ENCODE assay signal across 12 cellular contexts in genomic region chr2:172927381-172928357, GRCh38.
DNase-seq lines count a peak whose midpoint lies in the region; ATAC-seq, FAIRE-seq and TF ChIP-seq lines count a peak whose summit lies in the region.
"Had no signal": no experiment of that assay in that cellular context is flagged by ENCODE, and none has a peak within 500 bp of the region (broad histone marks: within the 10 kb centered on the region; RNA-seq: fewer than 3 reads in every experiment).

No MANE protein-coding gene starts in this region.

- CTCF ChIA-PET in MCF 10A (lab: Yijun Ruan, JAX) (interaction anchor here (0.8 to 6.8 kb wide), 6 partner anchors 12 to 472 kb away, joined by 3 to 141 read pairs (median 6); no protein-coding TSS in a partner anchor), mammary epithelial cell (lab: Charles Lee; ENCODE audit: low non-redundant PET) (no interaction called here)

- peaks cover 35% of the 10 kb centered on the region for H3K4me1 Mint-ChIP-seq in MCF 10A (ENCODE audit: insufficient read depth, unreplicated experiment)

- H2AFZ ChIP-seq in mammary epithelial cell (ENCODE audit: low read depth, low read length): no peak overlapping the region

- dilution Hi-C loops in mammary epithelial cell (cut with HindIII; ENCODE audit: low sequenced_read_pairs): no loop called here

- H3K36me3 ChIP-seq in mammary epithelial cell (ENCODE audit: insufficient read depth, low read length) (no peaks in the 10 kb centered on the region), aorta (ENCODE audit: control insufficient read depth in 1 of 2, insufficient read depth in 2 of 2, low read length in 1 of 2) (no peaks in the 10 kb centered on the region)
- H3K36me3 ChIP-seq: cardiac muscle cell had no signal

- no peaks in the 10 kb centered on the region for H3K79me2 ChIP-seq in mammary epithelial cell (ENCODE audit: insufficient read depth, low read length)

- H3K36me3 Mint-ChIP-seq in MCF 10A (ENCODE audit: insufficient read depth, unreplicated experiment): no peaks in the 10 kb centered on the region

- H3K4me1 ChIP-seq in mammary epithelial cell (ENCODE audit: insufficient read depth, low read length): peaks cover 4% of the 10 kb centered on the region
- peaks cover 0 to 3% of the 10 kb centered on the region in 2 donors for H3K4me1 ChIP-seq in aorta (ENCODE audit: control insufficient read depth in 1 of 2, insufficient read depth in 2 of 2, low read length in 2 of 2)

- no peak overlapping the region for H3K4me3 ChIP-seq in mammary epithelial cell (replicated peaks in 1 of 3; ENCODE audit: insufficient read depth in 1 of 3, low read depth in 2 of 3, low read length in 3 of 3)
- H3K4me3 ChIP-seq in fibroblast of mammary gland (ENCODE audit: control insufficient read depth, low read depth, low read length): no peak overlapping the region
- peak overlapping the region; percentile 3 to 48 for H3K4me3 ChIP-seq in aorta (ENCODE audit: low read length in 2 of 2)
- H3K4me3 ChIP-seq: cardiac muscle cell, SK-N-MC had no signal

- H3K4me2 ChIP-seq in mammary epithelial cell (ENCODE audit: insufficient read depth, low read depth, low read length): no peak overlapping the region

- H3K9me3 ChIP-seq in mammary epithelial cell (replicated peaks; ENCODE audit: insufficient read depth, low read length): no peaks in the 10 kb centered on the region
- H3K9me3 ChIP-seq in aorta (ENCODE audit: control insufficient read depth, low read length): no peaks in the 10 kb centered on the region

- POLR2A ChIA-PET in MCF 10A (lab: Yijun Ruan, JAX): interaction anchor here (1.0 to 1.2 kb wide), 4 partner anchors 69 to 113 kb away, joined by 3 to 6 read pairs (median 3); no protein-coding TSS in a partner anchor

- peak; percentile 68 for DNase-seq in MCF 10A (ENCODE audit: unreplicated experiment)
- DNase-seq in mammary epithelial cell: no peak
- DNase-seq in fibroblast of mammary gland (ENCODE audit: low read depth): peak; percentile 84
- DNase-seq in non-pigmented ciliary epithelial cell (ENCODE audit: low read depth): peak; percentile 41
- DNase-seq in aorta: no peak
- DNase-seq in T-helper 1 cell: no peak
- no peak for DNase-seq in H54 (ENCODE audit: insufficient read length, low spot score)
- DNase-seq: activated CD8-positive, alpha-beta memory T cell treated with anti-CD3 and anti-CD28 coated beads for 24 hours; NCI-H2171 had no signal

- peak overlapping the region; percentile 61 for H3K27ac Mint-ChIP-seq in MCF 10A (ENCODE audit: low read depth, unreplicated experiment)

- no peak overlapping the region for H3K27ac ChIP-seq in mammary epithelial cell (ENCODE audit: insufficient read depth, low read depth, low read length)
- peak overlapping the region in 1 of 2 donors; percentile 54 for H3K27ac ChIP-seq in aorta (ENCODE audit: low read depth in 1 of 2, low read length in 2 of 2)
- H3K27ac ChIP-seq: cardiac muscle cell, SK-N-MC had no signal

- BruUV-seq in MCF 10A (replicated peaks; lab: Mats Ljungman, UMichigan) (no TSS peak), mammary epithelial cell (replicated peaks; lab: Mats Ljungman, UMichigan) (no TSS peak)

- FAIRE-seq in H54 (lab: Jason Lieb, UNC): no peak

- in situ Hi-C loops in mammary epithelial cell (cut with MboI; ENCODE audit: low sequenced_read_pairs in 2 of 2): loop anchor here in 1 of 2 donors (5.0 kb wide), 1 partner anchor 115 kb away; no protein-coding TSS in a partner anchor

- no peak for TF ChIP-seq POLR2A in H54 (IDR thresholded peaks at IDR 0.05; ENCODE audit: low read depth, low read length)

- no peak overlapping the region for H3K9ac ChIP-seq in mammary epithelial cell (ENCODE audit: insufficient read depth, low read length)

- no peaks in the 10 kb centered on the region for H3K9me3 Mint-ChIP-seq in MCF 10A (ENCODE audit: unreplicated experiment)

- H3K27me3 Mint-ChIP-seq in MCF 10A (ENCODE audit: insufficient read depth, unreplicated experiment): no peaks in the 10 kb centered on the region

- TF ChIP-seq CTCF in MCF 10A (IDR thresholded peaks at IDR 0.05; ENCODE audit: unreplicated experiment) (no peak), mammary epithelial cell (conservative IDR thresholded peaks at IDR 0.05 in 1 of 2, IDR thresholded peaks at IDR 0.05 in 1 of 2; ENCODE audit: extremely low read depth in 1 of 2, insufficient read depth in 1 of 2, low read depth in 1 of 2, low read length in 2 of 2) (no peak), fibroblast of mammary gland (conservative IDR thresholded peaks at IDR 0.05; ENCODE audit: control insufficient read depth, insufficient read depth, low read depth, low read length) (no peak)

- no peak overlapping the region for H3K4me3 Mint-ChIP-seq in MCF 10A (ENCODE audit: unreplicated experiment)

- WGBS in mammary epithelial cell (ENCODE audit: low coverage, missing lambda C conversion rate): 73% methylated on average over 9 of the region's 9 CpGs
- 16% methylated on average over 9 of the region's 9 CpGs for WGBS in aorta, 2 donors

- ATAC-seq in aorta (ENCODE audit: low FRiP score) (peak; percentile 83), GM21576 (IDR thresholded peaks at IDR 0.05; ENCODE audit: unreplicated experiment) (no peak)

- H4K20me1 ChIP-seq in mammary epithelial cell (ENCODE audit: insufficient read depth, low read length): no peaks in the 10 kb centered on the region

- H3K27me3 ChIP-seq in mammary epithelial cell (ENCODE audit: insufficient read depth, low read length) (no peaks in the 10 kb centered on the region), aorta (ENCODE audit: control insufficient read depth in 1 of 2, insufficient read depth in 2 of 2, low read length in 1 of 2) (no peaks in the 10 kb centered on the region)
- H3K27me3 ChIP-seq: cardiac muscle cell had no signal

- intact Hi-C loops in MCF 10A (cut with micrococcal nuclease) (no loop called here), mammary epithelial cell (cut with micrococcal nuclease) (no loop called here), aorta (cut with DNase I) (loop anchor here in 1 of 2 donors (2.0 kb wide), 1 partner anchor 51 kb away; no protein-coding TSS in a partner anchor)

Comparison
In these comparisons a context has a peak if more than half of its experiments do, and no peak if none do; other contexts are left out.
1. DNase-seq: peak in MCF 10A (single experiment), fibroblast of mammary gland (single experiment) and non-pigmented ciliary epithelial cell (single experiment); none in mammary epithelial cell (single experiment), aorta (0 of 2), T-helper 1 cell (0 of 5) and H54 (single experiment).
2. H3K4me3 ChIP-seq: peak in aorta (2 of 2); none in mammary epithelial cell (0 of 3) and fibroblast of mammary gland (single experiment).